ENCODE assay signal across 8 cellular contexts in the genomic region with DNA sequence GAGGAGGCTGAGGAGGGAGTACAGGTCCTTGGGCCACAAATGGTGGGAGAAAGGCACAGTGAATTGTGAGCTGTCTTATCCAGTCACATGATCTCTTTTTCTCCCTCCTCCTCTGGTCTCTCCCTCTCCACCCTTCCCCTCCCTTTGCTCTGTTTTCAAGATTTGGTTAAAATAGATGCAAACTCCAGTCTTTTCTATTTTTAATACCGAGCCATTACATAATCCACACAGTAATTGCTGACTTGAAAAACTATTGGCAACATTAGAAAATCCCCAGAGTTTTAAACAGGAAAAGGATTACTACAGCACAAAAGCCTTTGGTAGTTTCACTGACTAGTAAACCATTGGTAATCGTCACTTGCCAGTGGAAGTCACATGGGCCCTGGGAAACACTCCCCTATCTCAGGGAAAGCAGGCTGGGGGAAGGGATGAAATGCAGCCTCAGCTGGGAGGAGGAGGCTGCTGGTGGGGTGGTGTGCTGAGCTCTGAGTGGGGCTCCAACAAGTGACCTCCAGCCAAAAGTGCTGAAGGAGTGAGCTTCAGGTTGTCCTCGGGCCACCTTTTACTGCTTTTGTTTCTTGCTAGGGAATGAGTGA. TPM values are rescaled to one million over a fixed set of nuclear protein-coding genes. Genes with fewer than 3 reads are reported as not detected.
A peak's percentile ranks its signal among the peaks of the same experiment; 100 is the strongest.
DNase-seq lines count a peak whose midpoint lies in the region; ATAC-seq, FAIRE-seq and TF ChIP-seq lines count a peak whose summit lies in the region.

No MANE protein-coding gene starts in this region.

- H3K27me3 ChIP-seq in endothelial cell of umbilical vein (ENCODE audit: control insufficient read depth in 2 of 2, insufficient read depth in 2 of 2, low read length in 2 of 2), result no peaks in the 10 kb centered on the region
- H3K27me3 ChIP-seq in vagina, result no peaks in the 10 kb centered on the region

- no peaks in the 10 kb centered on the region for H4K20me1 ChIP-seq in endothelial cell of umbilical vein (replicated peaks; ENCODE audit: control insufficient read depth, extremely low read depth, insufficient read depth, low read length)

- intact Hi-C loops in natural killer cell (cut with micrococcal nuclease) (no loop called here), endothelial cell of umbilical vein (cut with micrococcal nuclease) (no loop called here), vagina (cut with DNase I) (no loop called here)

- peak overlapping the region in 1 of 2 donors; percentile 80 for H3K27ac Mint-ChIP-seq in natural killer cell treated with Interleukin-12 subunit alpha and Interleukin-12 subunit beta and Interleukin-15 and Interleukin-18, amount 100 ng/mL, for 72 hours
- H3K27ac Mint-ChIP-seq in natural killer cell, result no peak overlapping the region
- H3K27ac Mint-ChIP-seq in mesothelial cell of epicardium, result peak overlapping the region; percentile 91

- CTCF ChIA-PET in endothelial cell of umbilical vein (lab: Charles Lee), result interaction anchor here (1.0 kb wide), 1 partner anchor 41 kb away, joined by 4 read pairs; no protein-coding TSS in a partner anchor

- no peak overlapping the region for H3K9ac ChIP-seq in endothelial cell of umbilical vein (replicated peaks; ENCODE audit: extremely low read depth, insufficient read depth, low read length)

- no peak for FAIRE-seq in endothelial cell of umbilical vein (lab: Jason Lieb, UNC)

- no peaks in the 10 kb centered on the region for H3K9me1 ChIP-seq in endothelial cell of umbilical vein (replicated peaks; ENCODE audit: control insufficient read depth, extremely low read depth, insufficient read depth, low read length)

- H3K27ac ChIP-seq in endothelial cell of umbilical vein (ENCODE audit: insufficient read depth, low read depth, low read length) (no peak overlapping the region), vagina (peak overlapping the region; percentile 89)

- no peak for DNase-seq in natural killer cell treated with Interleukin-12 subunit alpha and Interleukin-12 subunit beta and Interleukin-15 and Interleukin-18, amount 100 ng/mL, for 72 hours (ENCODE audit: low spot score)
- DNase-seq in natural killer cell (no peak), endothelial cell of umbilical vein (ENCODE audit: low read depth, low spot score) (peak; percentile 8), mesothelial cell of epicardium (ENCODE audit: low spot score in 2 of 2, unreplicated experiment in 2 of 2) (no peak), vagina (ENCODE audit: extremely low spot score in 2 of 2) (no peak), NCI-H146 treated with DMSO at 0.1 percent for 48 hours (lab: John Stamatoyannopoulos, UW; ENCODE audit: unreplicated experiment) (no peak), NCI-H1417 treated with DMSO at 0.1 percent for 48 hours (lab: John Stamatoyannopoulos, UW) (no peak)

- no peaks in the 10 kb centered on the region for H3K9me3 ChIP-seq in endothelial cell of umbilical vein (replicated peaks; ENCODE audit: control insufficient read depth, insufficient read depth, low read length)
- no peaks in the 10 kb centered on the region for H3K9me3 ChIP-seq in vagina

- no peak overlapping the region for H3K4me2 ChIP-seq in endothelial cell of umbilical vein (ENCODE audit: insufficient read depth, low read length)

- no peaks in the 10 kb centered on the region for H3K27me3 Mint-ChIP-seq in natural killer cell treated with Interleukin-12 subunit alpha and Interleukin-12 subunit beta and Interleukin-15 and Interleukin-18, amount 100 ng/mL, for 72 hours
- H3K27me3 Mint-ChIP-seq in natural killer cell (ENCODE audit: low read depth in 2 of 2) (no peaks in the 10 kb centered on the region), mesothelial cell of epicardium (ENCODE audit: low read depth) (no peaks in the 10 kb centered on the region)

- BruUV-seq in endothelial cell of umbilical vein (replicated peaks; lab: Mats Ljungman, UMichigan), result no TSS peak

- ATAC-seq in natural killer cell treated with Interleukin-12 subunit alpha and Interleukin-12 subunit beta and Interleukin-15 and Interleukin-18, amount 100 ng/mL, for 72 hours, result peak; percentile 47 to 68
- ATAC-seq in natural killer cell (no peak), HG03442 (IDR thresholded peaks at IDR 0.05; ENCODE audit: unreplicated experiment) (no peak)

- H3K36me3 ChIP-seq in endothelial cell of umbilical vein (ENCODE audit: control insufficient read depth in 2 of 2, extremely low read depth in 1 of 2, insufficient read depth in 2 of 2, low read length in 2 of 2), result no peaks in the 10 kb centered on the region
- no peaks in the 10 kb centered on the region for H3K36me3 ChIP-seq in vagina

- H3K4me1 Mint-ChIP-seq in natural killer cell treated with Interleukin-12 subunit alpha and Interleukin-12 subunit beta and Interleukin-15 and Interleukin-18, amount 100 ng/mL, for 72 hours (ENCODE audit: low read depth in 2 of 2), result peaks cover 26 to 40% of the 10 kb centered on the region in 2 donors
- H3K4me1 Mint-ChIP-seq in natural killer cell, result peaks cover 27 to 31% of the 10 kb centered on the region in 2 donors
- peaks cover 14% of the 10 kb centered on the region for H3K4me1 Mint-ChIP-seq in mesothelial cell of epicardium

- TF ChIP-seq POLR2A in endothelial cell of umbilical vein (IDR thresholded peaks at IDR 0.05; ENCODE audit: low read depth, low read length) (no peak), vagina (IDR thresholded peaks at IDR 0.05) (no peak)

- H3K9me3 Mint-ChIP-seq in natural killer cell treated with Interleukin-12 subunit alpha and Interleukin-12 subunit beta and Interleukin-15 and Interleukin-18, amount 100 ng/mL, for 72 hours, result no peaks in the 10 kb centered on the region
- H3K9me3 Mint-ChIP-seq in natural killer cell (no peaks in the 10 kb centered on the region), mesothelial cell of epicardium (no peaks in the 10 kb centered on the region)

- peak overlapping the region; percentile 34 for H2AFZ ChIP-seq in endothelial cell of umbilical vein (ENCODE audit: low read depth, low read length)

- no peaks in the 10 kb centered on the region for H3K36me3 Mint-ChIP-seq in natural killer cell treated with Interleukin-12 subunit alpha and Interleukin-12 subunit beta and Interleukin-15 and Interleukin-18, amount 100 ng/mL, for 72 hours
- H3K36me3 Mint-ChIP-seq in natural killer cell, result no peaks in the 10 kb centered on the region
- peaks cover 17% of the 10 kb centered on the region for H3K36me3 Mint-ChIP-seq in mesothelial cell of epicardium

- H3K79me2 ChIP-seq in endothelial cell of umbilical vein (ENCODE audit: control insufficient read depth, insufficient read depth, low read length), result no peaks in the 10 kb centered on the region

- H3K4me1 ChIP-seq in endothelial cell of umbilical vein (ENCODE audit: control insufficient read depth, extremely low read depth, insufficient read depth, low read length) (no peaks in the 10 kb centered on the region), vagina (peaks cover 30% of the 10 kb centered on the region)

- POLR2A ChIA-PET in endothelial cell of umbilical vein (lab: Charles Lee), result no interaction called here

- dilution Hi-C loops in endothelial cell of umbilical vein (cut with MboI; ENCODE audit: extremely low pct_ligation_motif_present, low sequenced_read_pairs), result no loop called here

- no peak for TF ChIP-seq CTCF in natural killer cell (IDR thresholded peaks at IDR 0.05)
- no peak for TF ChIP-seq CTCF in endothelial cell of umbilical vein (IDR thresholded peaks at IDR 0.05; ENCODE audit: extremely low read depth in 1 of 2, insufficient read depth in 1 of 2, low read depth in 1 of 2, low read length in 2 of 2)
- TF ChIP-seq CTCF in mesothelial cell of epicardium (IDR thresholded peaks at IDR 0.05; ENCODE audit: unreplicated experiment), result no peak
- no peak for TF ChIP-seq CTCF in vagina (IDR thresholded peaks at IDR 0.05)

- no peak overlapping the region for H3K4me3 ChIP-seq in endothelial cell of umbilical vein (replicated peaks in 1 of 3; ENCODE audit: insufficient read depth in 1 of 3, low read depth in 1 of 3, low read length in 3 of 3)
- no peak overlapping the region for H3K4me3 ChIP-seq in vagina

- no peak overlapping the region for H3K4me3 Mint-ChIP-seq in natural killer cell treated with Interleukin-12 subunit alpha and Interleukin-12 subunit beta and Interleukin-15 and Interleukin-18, amount 100 ng/mL, for 72 hours
- no peak overlapping the region for H3K4me3 Mint-ChIP-seq in natural killer cell
- H3K4me3 Mint-ChIP-seq in mesothelial cell of epicardium, result no peak overlapping the region

TF ChIP-seq in endothelial cell of umbilical vein, 7 proteins besides CTCF, POLR2A, EP300 and RAD21:
- no peak for TF ChIP-seq JUN (IDR thresholded peaks at IDR 0.05; ENCODE audit: borderline replicate concordance, insufficient read depth, insufficient read length, low read depth)
- no peak for TF ChIP-seq FOS (IDR thresholded peaks at IDR 0.05; ENCODE audit: borderline replicate concordance, insufficient read depth, low read length)
- TF ChIP-seq, protein P1, sequence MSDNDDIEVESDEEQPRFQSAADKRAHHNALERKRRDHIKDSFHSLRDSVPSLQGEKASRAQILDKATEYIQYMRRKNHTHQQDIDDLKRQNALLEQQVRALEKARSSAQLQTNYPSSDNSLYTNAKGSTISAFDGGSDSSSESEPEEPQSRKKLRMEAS (IDR thresholded peaks at IDR 0.05; ENCODE audit: insufficient read depth, insufficient read length), result no peak
- TF ChIP-seq MYC (IDR thresholded peaks at IDR 0.05; ENCODE audit: low read depth, low read length), result no peak
- TF ChIP-seq POLR2AphosphoS5 (IDR thresholded peaks at IDR 0.05; ENCODE audit: insufficient read depth, low read depth, low read length), result no peak
- TF ChIP-seq GATA2 (IDR thresholded peaks at IDR 0.05; ENCODE audit: insufficient read depth, insufficient read length, low read depth, low read length), result no peak
- TF ChIP-seq EZH2 (IDR thresholded peaks at IDR 0.05; ENCODE audit: borderline replicate concordance, low read depth, low read length, severe bottlenecking), result no peak

RNA-seq across cellular contexts. Expression of a gene that starts 57.4 kb away (rescaled TPM):
- total RNA-seq in natural killer cell treated with Interleukin-12 subunit alpha and Interleukin-12 subunit beta and Interleukin-15 and Interleukin-18, amount 100 ng/mL, for 72 hours, result 100 to 1,000 TPM; 357 to 363 TPM
- total RNA-seq in natural killer cell (100 to 1,000 TPM; 329 to 358 (median 352) TPM), endothelial cell of umbilical vein (342 and 360 TPM in 2 replicates), mesothelial cell of epicardium (245 to 257 TPM (median 255 TPM) in 3 replicates), vagina (210 TPM)
- polyA plus RNA-seq in endothelial cell of umbilical vein, result 181 and 196 TPM in 2 replicates
- polyA plus RNA-seq in endothelial cell of umbilical vein (2011; cell fraction: cytosol; rRNA removed), result 162 and 170 TPM in 2 replicates
- polyA plus RNA-seq in endothelial cell of umbilical vein (2011; cell fraction: nucleus; rRNA removed), result 77.1 and 86.7 TPM in 2 replicates
- polyA plus RNA-seq in endothelial cell of umbilical vein (2012), result 304 and 311 TPM in 2 replicates
- 98.7 and 112 TPM in 2 replicates for polyA minus RNA-seq in endothelial cell of umbilical vein
- polyA minus RNA-seq in endothelial cell of umbilical vein (2011; cell fraction: cytosol; rRNA and poly(A)+ RNA removed), result 89.6 TPM
- polyA minus RNA-seq in endothelial cell of umbilical vein (2011; cell fraction: nucleus; rRNA and poly(A)+ RNA removed), result 37.1 and 39.4 TPM in 2 replicates

Comparison
In these comparisons a context has a peak if more than half of its experiments do, and no peak if none do; other contexts are left out.
1. ATAC-seq: peak in natural killer cell treated with Interleukin-12 subunit alpha and Interleukin-12 subunit beta and Interleukin-15 and Interleukin-18, amount 100 ng/mL, for 72 hours (2 of 2); none in natural killer cell (0 of 3) and HG03442 (single experiment).